ENCODE assay signal across 8 cellular contexts in genomic region chr17:28897769-28898259, GRCh38. TPM values are rescaled to one million over a fixed set of nuclear protein-coding genes. Genes with fewer than 3 reads are reported as not detected.
DNase-seq lines count a peak whose midpoint lies in the region; FAIRE-seq and TF ChIP-seq lines count a peak whose summit lies in the region.

No MANE protein-coding gene starts in this region.

- no peaks in the 10 kb centered on the region for H3K9me3 ChIP-seq in ascending aorta
- no peaks in the 10 kb centered on the region for H3K9me3 ChIP-seq in suprapubic skin

- H3K4me3 ChIP-seq in ascending aorta (peak overlapping the region; percentile 63 to 87), suprapubic skin (peak overlapping the region; percentile 91)

- peaks cover 2 to 38% of the 10 kb centered on the region in 2 donors for H3K4me1 ChIP-seq in ascending aorta
- H3K4me1 ChIP-seq in suprapubic skin, result peaks cover 66% of the 10 kb centered on the region

- H3K27ac ChIP-seq in ascending aorta (peak overlapping the region; percentile 93 to 95), suprapubic skin (peak overlapping the region; percentile 96)

- peaks cover 66% of the 10 kb centered on the region for H3K4me1 Mint-ChIP-seq in activated naive CD4-positive, alpha-beta T cell treated with anti-CD3 and anti-CD28 coated beads, Interleukin-2, amount 50 U/mL, for 24 hours

- no peak for TF ChIP-seq CTCF in ascending aorta (IDR thresholded peaks at IDR 0.05)
- TF ChIP-seq CTCF in suprapubic skin (IDR thresholded peaks at IDR 0.05), result no peak
- no peak for TF ChIP-seq CTCF in GM10266 (IDR thresholded peaks at IDR 0.05; ENCODE audit: control insufficient read depth, insufficient read depth, low read depth, missing control alignments)

- TF ChIP-seq POLR2A in suprapubic skin (IDR thresholded peaks at IDR 0.05) (no peak), GM12892 (IDR thresholded peaks at IDR 0.05; ENCODE audit: low read depth, low read length) (no peak)

- H3K36me3 ChIP-seq in ascending aorta (no peaks in the 10 kb centered on the region), suprapubic skin (no peaks in the 10 kb centered on the region)

- FAIRE-seq in GM12892 (lab: Jason Lieb, UNC), result no peak

- no peak for TF ChIP-seq EP300 in suprapubic skin (IDR thresholded peaks at IDR 0.05)

- peak overlapping the region; percentile 97 for H3K27ac Mint-ChIP-seq in activated naive CD4-positive, alpha-beta T cell treated with anti-CD3 and anti-CD28 coated beads, Interleukin-2, amount 50 U/mL, for 24 hours

- 7% methylated on average over 2 of the region's 17 CpGs for WGBS in suprapubic skin

- intact Hi-C loops in ascending aorta (cut with DNase I), result loop anchor here (2.0 to 5.0 kb wide), 4 partner anchors 43 to 171 kb away; partner anchors contain the start of genes ERAL1, NEK8 and TLCD1

- peak overlapping the region; percentile 93 for H3K4me3 Mint-ChIP-seq in activated naive CD4-positive, alpha-beta T cell treated with anti-CD3 and anti-CD28 coated beads, Interleukin-2, amount 50 U/mL, for 24 hours

- peaks cover 13% of the 10 kb centered on the region for H3K36me3 Mint-ChIP-seq in activated naive CD4-positive, alpha-beta T cell treated with anti-CD3 and anti-CD28 coated beads, Interleukin-2, amount 50 U/mL, for 24 hours

- no peak for DNase-seq in activated naive CD4-positive, alpha-beta T cell treated with anti-CD3 and anti-CD28 coated beads, Interleukin-2, amount 50 U/mL, for 16 hours
- DNase-seq in ascending aorta (ENCODE audit: low spot score in 2 of 2) (peak in 1 of 2 donors; percentile 75), kidney tubule cell (ENCODE audit: low spot score) (peak; percentile 46), suprapubic skin (ENCODE audit: low spot score in 2 of 2) (peak in 1 of 2 donors; percentile 70), NCI-H69 (lab: John Stamatoyannopoulos, UW) (no peak), GM10266 (ENCODE audit: extremely low spot score) (no peak), GM12892 (ENCODE audit: insufficient read length) (no peak)

- H3K27me3 Mint-ChIP-seq in activated naive CD4-positive, alpha-beta T cell treated with anti-CD3 and anti-CD28 coated beads, Interleukin-2, amount 50 U/mL, for 24 hours, result no peaks in the 10 kb centered on the region

- H3K27me3 ChIP-seq in ascending aorta (no peaks in the 10 kb centered on the region), suprapubic skin (no peaks in the 10 kb centered on the region)

- no peaks in the 10 kb centered on the region for H3K9me3 Mint-ChIP-seq in activated naive CD4-positive, alpha-beta T cell treated with anti-CD3 and anti-CD28 coated beads, Interleukin-2, amount 50 U/mL, for 24 hours

RNA-seq across cellular contexts. Expression of gene FLOT2, which starts 0.3 kb away (rescaled TPM):
- total RNA-seq in ascending aorta, result 72.4 TPM
- 10 to 100 TPM; 41.7 to 57.5 (median 52.3) TPM for total RNA-seq in suprapubic skin
- polyA plus RNA-seq in GM12892 (2012; ENCODE audit: missing spikeins), result 38.4 TPM

RNA-seq across cellular contexts. Expression of gene DHRS13, which starts 5.1 kb away (rescaled TPM):
- total RNA-seq in ascending aorta (16.5 TPM), suprapubic skin (10 to 100 TPM; 15.1 to 26.8 (median 20.2) TPM)
- polyA plus RNA-seq in GM12892 (2012; ENCODE audit: missing spikeins), result 5.9 TPM

RNA-seq across cellular contexts. Expression of gene ERAL1, which starts 43.0 kb away (rescaled TPM):
- 5.7 TPM for total RNA-seq in ascending aorta
- total RNA-seq in suprapubic skin, result 10 to 100 TPM; 42.2 to 61.4 (median 45.0) TPM
- polyA plus RNA-seq in GM12892 (2012; ENCODE audit: missing spikeins), result 40.4 TPM

RNA-seq across cellular contexts. Expression of gene PHF12, which starts 53.5 kb away (rescaled TPM):
- total RNA-seq in ascending aorta (35.0 TPM), suprapubic skin (10 to 100 TPM; 24.4 to 80.9 (median 35.4) TPM)
- polyA plus RNA-seq in GM12892 (2012; ENCODE audit: missing spikeins), result 18.2 TPM

RNA-seq across cellular contexts. Expression of gene FAM222B, which starts 55.2 kb away (rescaled TPM):
- total RNA-seq in ascending aorta (30.7 TPM), suprapubic skin (10 to 100 TPM; 12.1 to 20.7 (median 17.8) TPM)
- 7.4 TPM for polyA plus RNA-seq in GM12892 (2012; ENCODE audit: missing spikeins)
